In genomic region chr17:45226620-45227019, GRCh38 we compare ENCODE assay signal across 10 cellular contexts. TPM values are rescaled to one million over a fixed set of nuclear protein-coding genes. Genes with fewer than 3 reads are reported as not detected.
DNase-seq lines count a peak whose midpoint lies in the region; ATAC-seq, FAIRE-seq and TF ChIP-seq lines count a peak whose summit lies in the region.
"Had no signal": no experiment of that assay in that cellular context is flagged by ENCODE, and none has a peak within 500 bp of the region (broad histone marks: within the 10 kb centered on the region; RNA-seq: fewer than 3 reads in every experiment).

No MANE protein-coding gene starts in this region.

- H3K27me3 ChIP-seq in CD4-positive, CD25-positive, alpha-beta regulatory T cell (ENCODE audit: control insufficient read depth, insufficient read depth, low read length), result no peaks in the 10 kb centered on the region
- H3K27me3 ChIP-seq in KMS-11 (ENCODE audit: insufficient read depth, low read depth) (no peaks in the 10 kb centered on the region), neural progenitor cell (peaks cover 29% of the 10 kb centered on the region), hepatocyte (peaks cover 22% of the 10 kb centered on the region)

- intact Hi-C loops in kidney (cut with DNase I), result loop anchor here (10.0 kb wide), 1 partner anchor 158 kb away; no protein-coding TSS in a partner anchor

- peaks cover 18% of the 10 kb centered on the region for H3K27me3 Mint-ChIP-seq in CD4-positive, CD25-positive, alpha-beta regulatory T cell
- H3K27me3 Mint-ChIP-seq in brain (peaks cover 49% of the 10 kb centered on the region), neural progenitor cell (ENCODE audit: insufficient read depth, low read depth) (peaks cover 30% of the 10 kb centered on the region)

- H3K9ac ChIP-seq in KMS-11 (peak overlapping the region; percentile 83), neural progenitor cell (no peak overlapping the region), kidney (ENCODE audit: low read length in 2 of 2) (no peak overlapping the region)

- H3K27ac ChIP-seq in CD4-positive, CD25-positive, alpha-beta regulatory T cell (ENCODE audit: insufficient read depth, low read length, poor library complexity, severe bottlenecking), result peak overlapping the region; percentile 98
- H3K27ac ChIP-seq in KMS-11 (peak overlapping the region; percentile 97), neural progenitor cell (no peak overlapping the region), hepatocyte (no peak overlapping the region), kidney (ENCODE audit: low read depth in 2 of 2, low read length in 2 of 2) (peak overlapping the region in 1 of 2 donors; percentile 17)

- H3K4me1 ChIP-seq in CD4-positive, CD25-positive, alpha-beta regulatory T cell (ENCODE audit: control insufficient read depth, insufficient read depth, low read length, poor library complexity, severe bottlenecking), result peaks cover 88% of the 10 kb centered on the region
- H3K4me1 ChIP-seq in KMS-11 (ENCODE audit: low read depth, poor library complexity, severe bottlenecking) (peaks cover 74% of the 10 kb centered on the region), neural progenitor cell (peaks cover 20% of the 10 kb centered on the region), hepatocyte (ENCODE audit: insufficient read depth) (peaks cover 13% of the 10 kb centered on the region), kidney (ENCODE audit: control insufficient read depth in 1 of 2, insufficient read depth in 1 of 2, low read depth in 1 of 2, low read length in 2 of 2) (peaks cover 0 to 2% of the 10 kb centered on the region in 2 donors)

- H3K36me3 Mint-ChIP-seq in CD4-positive, CD25-positive, alpha-beta regulatory T cell, result peaks cover 14% of the 10 kb centered on the region
- H3K36me3 Mint-ChIP-seq in brain (no peaks in the 10 kb centered on the region), neural progenitor cell (no peaks in the 10 kb centered on the region)
- H3K36me3 Mint-ChIP-seq: mesothelial cell of epicardium had no signal

- peaks cover 9% of the 10 kb centered on the region for H3K36me3 ChIP-seq in CD4-positive, CD25-positive, alpha-beta regulatory T cell (ENCODE audit: control insufficient read depth, insufficient read depth, low read length)
- H3K36me3 ChIP-seq in KMS-11 (ENCODE audit: insufficient read depth) (no peaks in the 10 kb centered on the region), neural progenitor cell (no peaks in the 10 kb centered on the region), hepatocyte (replicated peaks; ENCODE audit: insufficient read depth, low read depth) (no peaks in the 10 kb centered on the region), kidney (ENCODE audit: control insufficient read depth in 1 of 2, insufficient read depth in 2 of 2, low read length in 2 of 2) (no peaks in the 10 kb centered on the region)

- 85% methylated on average over 4 of the region's 4 CpGs for WGBS in hepatocyte (ENCODE audit: low lambda C conversion rate, missing lambda C conversion rate)

- H3K4me2 ChIP-seq in KMS-11 (peak overlapping the region; percentile 100), neural progenitor cell (no peak overlapping the region), hepatocyte (no peak overlapping the region)

- H3F3A ChIP-seq in neural progenitor cell (ENCODE audit: low read depth), result peaks cover 6% of the 10 kb centered on the region

- no peak overlapping the region for H2AFZ ChIP-seq in KMS-11 (ENCODE audit: low read depth)
- H2AFZ ChIP-seq in neural progenitor cell (replicated peaks), result no peak overlapping the region
- H2AFZ ChIP-seq in hepatocyte, result no peak overlapping the region

- peaks cover 94% of the 10 kb centered on the region for H3K79me2 ChIP-seq in KMS-11 (ENCODE audit: insufficient read depth, low read depth)
- H3K79me2 ChIP-seq in neural progenitor cell (ENCODE audit: low read depth), result no peaks in the 10 kb centered on the region
- no peaks in the 10 kb centered on the region for H3K79me2 ChIP-seq in hepatocyte

- no peaks in the 10 kb centered on the region for H4K20me1 ChIP-seq in KMS-11 (ENCODE audit: insufficient read depth)
- no peaks in the 10 kb centered on the region for H4K20me1 ChIP-seq in neural progenitor cell (ENCODE audit: low read depth)
- H4K20me1 ChIP-seq in hepatocyte (ENCODE audit: insufficient read depth, poor library complexity, severe bottlenecking), result no peaks in the 10 kb centered on the region

- H3K4me3 Mint-ChIP-seq in CD4-positive, CD25-positive, alpha-beta regulatory T cell, result peak overlapping the region; percentile 86 to 100 (median 99)
- H3K4me3 Mint-ChIP-seq in brain, result peak overlapping the region in 1 of 5 experiments; percentile 61
- no peak overlapping the region for H3K4me3 Mint-ChIP-seq in neural progenitor cell
- H3K4me3 Mint-ChIP-seq: mesothelial cell of epicardium had no signal

- TF ChIP-seq CTCF in KMS-11 (conservative IDR thresholded peaks at IDR 0.05; ENCODE audit: low read depth, low read length), result no peak
- no peak for TF ChIP-seq CTCF in brain (conservative IDR thresholded peaks at IDR 0.05)
- no peak for TF ChIP-seq CTCF in neural progenitor cell (IDR thresholded peaks at IDR 0.05)
- no peak for TF ChIP-seq CTCF in hepatocyte (IDR thresholded peaks at IDR 0.05; ENCODE audit: poor library complexity)
- no peak for TF ChIP-seq CTCF in kidney (IDR thresholded peaks at IDR 0.05; ENCODE audit: borderline replicate concordance, extremely low read depth, insufficient read depth)

- ATAC-seq in CD4-positive, CD25-positive, alpha-beta regulatory T cell (ENCODE audit: low read depth in 2 of 2), result no peak
- no peak for ATAC-seq in HG03442 (IDR thresholded peaks at IDR 0.05; ENCODE audit: unreplicated experiment)

- peaks cover 0 to 73% (median 34%) of the 10 kb centered on the region in 4 donors for H3K4me1 Mint-ChIP-seq in CD4-positive, CD25-positive, alpha-beta regulatory T cell
- H3K4me1 Mint-ChIP-seq in brain, result peaks cover 56% of the 10 kb centered on the region
- peaks cover 3% of the 10 kb centered on the region for H3K4me1 Mint-ChIP-seq in neural progenitor cell

- FAIRE-seq in kidney (lab: Jason Lieb, UNC), result no peak

- no peaks in the 10 kb centered on the region for H3K9me2 ChIP-seq in hepatocyte (replicated peaks; ENCODE audit: insufficient read depth)

- H3K9me3 ChIP-seq in CD4-positive, CD25-positive, alpha-beta regulatory T cell (ENCODE audit: control insufficient read depth in 2 of 2, low read length in 2 of 2), result no peaks in the 10 kb centered on the region
- H3K9me3 ChIP-seq in neural progenitor cell (ENCODE audit: low read depth) (no peaks in the 10 kb centered on the region), hepatocyte (ENCODE audit: low read depth) (no peaks in the 10 kb centered on the region), kidney (ENCODE audit: control insufficient read depth in 1 of 2, low read length in 2 of 2) (no peaks in the 10 kb centered on the region)

- H3K9me3 Mint-ChIP-seq in CD4-positive, CD25-positive, alpha-beta regulatory T cell, result no peaks in the 10 kb centered on the region
- H3K9me3 Mint-ChIP-seq in brain (no peaks in the 10 kb centered on the region), neural progenitor cell (no peaks in the 10 kb centered on the region)
- H3K9me3 Mint-ChIP-seq: mesothelial cell of epicardium had no signal

- DNase-seq in CD4-positive, CD25-positive, alpha-beta regulatory T cell, result no peak
- DNase-seq in neural progenitor cell (ENCODE audit: low spot score), result no peak
- DNase-seq in hepatocyte (ENCODE audit: low spot score), result no peak
- no peak for DNase-seq in kidney
- no peak for DNase-seq in C1 segment of cervical spinal cord (lab: John Stamatoyannopoulos, UW)
- DNase-seq: DMS79 had no signal

- H3K4me3 ChIP-seq in CD4-positive, CD25-positive, alpha-beta regulatory T cell (ENCODE audit: low read depth, low read length), result peak overlapping the region; percentile 87
- H3K4me3 ChIP-seq in KMS-11 (IDR thresholded peaks at IDR 0.05; ENCODE audit: insufficient read depth, low read depth, low read length) (no peak overlapping the region), neural progenitor cell (no peak overlapping the region), hepatocyte (no peak overlapping the region), kidney (ENCODE audit: low read length in 2 of 2) (no peak overlapping the region)

- peak overlapping the region; percentile 99 to 100 (median 100) for H3K27ac Mint-ChIP-seq in CD4-positive, CD25-positive, alpha-beta regulatory T cell
- H3K27ac Mint-ChIP-seq in brain, result peak overlapping the region; percentile 3 to 68 (median 38)
- H3K27ac Mint-ChIP-seq in neural progenitor cell, result peak overlapping the region; percentile 78
- H3K27ac Mint-ChIP-seq: mesothelial cell of epicardium had no signal

RNA-seq across cellular contexts. Expression of gene FMNL1, which starts 4.9 kb away (rescaled TPM):
- 575 TPM for total RNA-seq in CD4-positive, CD25-positive, alpha-beta regulatory T cell
- 10 to 100 TPM; 22.8 to 28.5 (median 24.7) TPM for polyA plus RNA-seq in CD4-positive, CD25-positive, alpha-beta regulatory T cell
- 26.1 TPM for polyA plus RNA-seq in brain (ENCODE audit: insufficient read depth, low read depth, low replicate concordance)
- total RNA-seq in neural progenitor cell (ENCODE audit: low replicate concordance), result 2.0 and 2.4 TPM in 2 replicates
- total RNA-seq in hepatocyte, result 0.30 and 1.4 TPM in 2 replicates
- polyA plus RNA-seq in hepatocyte, result 1.2 and 2.9 TPM in 2 replicates
- 32.9 TPM for total RNA-seq in kidney
- polyA plus RNA-seq in kidney (ENCODE audit: insufficient read depth, low read depth, low replicate concordance), result 2.3 TPM

RNA-seq across cellular contexts. Expression of gene SPATA32, which starts 35.3 kb away (rescaled TPM):
- total RNA-seq in CD4-positive, CD25-positive, alpha-beta regulatory T cell, result 0.20 TPM
- polyA plus RNA-seq in CD4-positive, CD25-positive, alpha-beta regulatory T cell, result under 1 TPM in 2 of 4 donors, not detected in 2; 0.36 to 0.60 TPM
- polyA plus RNA-seq in brain (ENCODE audit: insufficient read depth, low read depth, low replicate concordance) (not detected), hepatocyte (0.19 and 0.31 TPM in 2 replicates), kidney (ENCODE audit: insufficient read depth, low read depth, low replicate concordance) (not detected)
- total RNA-seq in neural progenitor cell (ENCODE audit: low replicate concordance) (not detected in 2 replicates), hepatocyte (not detected in 2 replicates), kidney (not detected)
- total RNA-seq: mesothelial cell of epicardium had no signal

Comparison
In these comparisons a context has a peak if more than half of its experiments do, and no peak if none do; other contexts are left out.
1. H3K27ac ChIP-seq: peak in CD4-positive, CD25-positive, alpha-beta regulatory T cell (single experiment) and KMS-11 (single experiment); none in neural progenitor cell (single experiment) and hepatocyte (single experiment).
2. H3K27ac Mint-ChIP-seq: peak in every context shown above with its lines; median percentile 100 in CD4-positive, CD25-positive, alpha-beta regulatory T cell; 78 in neural progenitor cell; 38 in brain.
3. RNA of gene FMNL1, which starts 4.9 kb away (total RNA-seq): 575 TPM in CD4-positive, CD25-positive, alpha-beta regulatory T cell (single experiment); 32.9 TPM in kidney (single experiment), 2.0 to 2.4 TPM in neural progenitor cell and 0.30 to 1.4 TPM in hepatocyte; every median in the first group is over 10 times any median in the second.